In the genomic region with DNA sequence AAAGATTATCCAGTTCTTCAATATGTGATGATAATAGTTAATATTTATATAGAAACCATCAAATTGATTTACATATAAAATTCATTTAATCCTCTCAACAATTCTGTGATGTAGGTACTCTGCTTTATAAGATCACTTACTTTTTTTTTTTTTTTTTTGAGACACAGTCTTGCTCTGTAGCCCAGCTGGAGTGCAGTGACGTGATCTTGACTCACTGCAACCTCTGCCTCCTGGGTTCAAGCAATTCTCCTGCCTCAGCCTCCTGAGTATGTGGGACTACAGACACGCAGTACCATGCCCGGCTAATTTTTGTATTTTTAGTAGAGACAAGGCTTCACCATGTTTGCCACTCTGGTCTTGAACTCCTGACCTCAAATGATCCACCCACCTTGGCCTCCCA, we compare ENCODE assay signal across 6 cellular contexts. TPM values are rescaled to one million over a fixed set of nuclear protein-coding genes. Genes with fewer than 3 reads are reported as not detected.
"Had no signal": no experiment of that assay in that cellular context is flagged by ENCODE, and none has a peak within 500 bp of the region (broad histone marks: within the 10 kb centered on the region; RNA-seq: fewer than 3 reads in every experiment).

No MANE protein-coding gene starts in this region.

RNA-seq across cellular contexts. Expression of gene TMEFF1, which starts 51.8 kb away (rescaled TPM):
- total RNA-seq: activated CD4-positive, alpha-beta T cell treated with anti-CD3 and anti-CD28 coated beads, Interleukin-2, amount 10 ng/mL, durations not matched to agents 7 days and 5 days; ascending aorta; body of pancreas; esophagus mucosa; gastrocnemius medialis; T-helper 1 cell treated with Interleukin-12 subunit alpha and Interleukin-12 subunit beta and Interleukin-4 antibody, amounts not matched to agents 30 ng/mL and 1 ng/mL, for 36 hours had no signal
